14 cellular contexts compared by ENCODE assay signal in the genomic region with DNA sequence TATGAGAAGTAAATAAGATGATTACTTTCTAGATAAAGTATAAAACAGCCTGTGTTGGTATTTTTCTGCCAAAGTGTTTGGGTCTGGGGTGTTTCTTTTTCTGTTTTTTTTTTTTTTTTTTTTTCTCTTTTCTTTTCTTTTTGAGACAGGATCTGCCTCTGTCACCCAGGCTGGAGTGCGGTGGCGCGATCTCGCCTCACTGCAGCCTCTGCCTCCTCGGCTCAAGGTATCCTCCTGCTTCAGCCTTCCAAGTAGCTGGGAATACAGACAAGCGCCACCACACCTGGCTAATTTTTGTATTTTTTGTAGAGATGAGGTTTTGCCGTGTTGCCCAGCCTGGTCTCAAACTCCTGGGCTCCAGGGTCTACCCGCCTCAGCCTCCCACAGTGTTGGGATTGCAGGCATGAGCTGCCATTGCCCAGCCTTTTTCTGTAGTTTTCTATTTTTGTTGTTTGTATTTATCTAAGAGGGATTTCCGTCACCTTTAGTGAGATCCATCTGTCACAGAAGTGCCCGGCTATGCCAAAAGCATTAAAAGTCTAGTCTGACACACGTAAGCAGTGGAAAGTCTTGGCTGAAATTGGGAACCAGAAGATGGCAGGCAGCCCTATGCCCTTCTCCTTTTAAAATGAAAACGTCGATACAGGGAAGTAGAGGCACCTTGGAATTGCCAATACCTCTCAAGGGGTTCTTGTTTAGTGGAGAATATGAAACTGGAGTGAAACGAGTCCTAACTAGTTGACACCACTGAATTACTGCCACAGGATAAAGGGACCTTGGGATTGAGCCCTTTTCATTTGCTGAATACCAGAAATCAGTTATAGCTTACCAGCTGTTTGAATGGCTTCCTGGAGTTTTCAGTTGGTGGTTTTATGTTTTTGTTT. TPM values are rescaled to one million over a fixed set of nuclear protein-coding genes. Genes with fewer than 3 reads are reported as not detected.
DNase-seq lines count a peak whose midpoint lies in the region; ATAC-seq, FAIRE-seq and TF ChIP-seq lines count a peak whose summit lies in the region.
"Had no signal": no experiment of that assay in that cellular context is flagged by ENCODE, and none has a peak within 500 bp of the region (broad histone marks: within the 10 kb centered on the region; RNA-seq: fewer than 3 reads in every experiment).

No MANE protein-coding gene starts in this region.

- ATAC-seq in GM23338 (no peak), GM18517 (IDR thresholded peaks at IDR 0.05; ENCODE audit: unreplicated experiment) (no peak), HepG2 (no peak)
- ATAC-seq in activated naive CD8-positive, alpha-beta T cell treated with anti-CD3 and anti-CD28 coated beads, Interleukin-2, amount 50 U/mL, for 24 hours, result no peak

- H3K27me3 ChIP-seq in GM23338 (ENCODE audit: insufficient read depth) (no peaks in the 10 kb centered on the region), neutrophil (no peaks in the 10 kb centered on the region), HepG2 (ENCODE audit: control insufficient read depth in 1 of 2, insufficient read depth in 2 of 2, low read length in 2 of 2) (no peaks in the 10 kb centered on the region)
- H3K27me3 ChIP-seq: tibial artery had no signal

- H3K79me2 ChIP-seq in GM23338 (replicated peaks; ENCODE audit: insufficient read depth) (peaks cover 98% of the 10 kb centered on the region), HepG2 (ENCODE audit: insufficient read depth, low read length) (peaks cover 61% of the 10 kb centered on the region)

- no peaks in the 10 kb centered on the region for H3K27me3 Mint-ChIP-seq in GM23338 (ENCODE audit: insufficient read depth, low read depth, poor library complexity)
- H3K27me3 Mint-ChIP-seq in activated naive CD8-positive, alpha-beta T cell treated with anti-CD3 and anti-CD28 coated beads, Interleukin-2, amount 50 U/mL, for 24 hours, result no peaks in the 10 kb centered on the region

- no peaks in the 10 kb centered on the region for H3K9me2 ChIP-seq in GM23338 (ENCODE audit: insufficient read depth)

- H3K4me3 ChIP-seq in GM23338 (0 out of 2 replicates have a peak overlapping the region, but pooled peaks have one; percentile 5), neutrophil (ENCODE audit: low read depth in 1 of 2, low read length in 1 of 2) (no peak overlapping the region), HepG2 (replicated peaks in 1 of 3; ENCODE audit: insufficient read depth in 1 of 3, low read depth in 2 of 3, low read length in 3 of 3) (no peak overlapping the region)
- H3K4me3 ChIP-seq: tibial artery had no signal

- no peaks in the 10 kb centered on the region for H3K9me3 ChIP-seq in neutrophil
- H3K9me3 ChIP-seq in HepG2 (ENCODE audit: low read length), result no peaks in the 10 kb centered on the region
- H3K9me3 ChIP-seq: tibial artery had no signal

- intact Hi-C loops in HepG2 (cut with micrococcal nuclease; ENCODE audit: unreplicated experiment), result no loop called here

- peak; percentile 31 for DNase-seq in NCI-H82 (lab: John Stamatoyannopoulos, UW)
- no peak for DNase-seq in NCI-H82 treated with DMSO at 0.1 percent for 48 hours (lab: John Stamatoyannopoulos, UW; ENCODE audit: unreplicated experiment)
- no peak for DNase-seq in GM23338 (ENCODE audit: low spot score)
- no peak for DNase-seq in activated naive CD8-positive, alpha-beta T cell treated with anti-CD3 and anti-CD28 coated beads, Interleukin-2, amount 50 U/mL, for 24 hours
- DNase-seq in EL, result no peak
- DNase-seq in HepG2 (ENCODE audit: low spot score), result no peak
- DNase-seq: endodermal cell, Karpas-422, NCI-H1930, tibial artery had no signal

- TF ChIP-seq POLR2A in HepG2 (IDR thresholded peaks at IDR 0.05; ENCODE audit: insufficient read depth in 1 of 2, low read depth in 2 of 2, low read length in 2 of 2), result no peak

- H3K4me1 ChIP-seq in GM23338 (ENCODE audit: insufficient read depth), result peaks cover 55% of the 10 kb centered on the region
- peaks cover 45 to 54% of the 10 kb centered on the region in 2 experiments for H3K4me1 ChIP-seq in neutrophil (ENCODE audit: control insufficient read depth in 1 of 2, insufficient read depth in 1 of 2, low read depth in 1 of 2, low read length in 1 of 2)
- peaks cover 35% of the 10 kb centered on the region for H3K4me1 ChIP-seq in HepG2 (ENCODE audit: insufficient read depth, low read length)

- H3K36me3 ChIP-seq in GM23338 (ENCODE audit: insufficient read depth), result peaks cover 40% of the 10 kb centered on the region
- H3K36me3 ChIP-seq in neutrophil, result peaks cover 41% of the 10 kb centered on the region
- H3K36me3 ChIP-seq in HepG2 (replicated peaks in 1 of 2; ENCODE audit: control insufficient read depth in 1 of 2, insufficient read depth in 2 of 2, low read length in 2 of 2), result peaks cover 10 to 47% of the 10 kb centered on the region in 2 experiments

- TF ChIP-seq CTCF in GM23338 (conservative IDR thresholded peaks at IDR 0.05; ENCODE audit: low read depth in 2 of 2), result no peak
- no peak for TF ChIP-seq CTCF in neutrophil (IDR thresholded peaks at IDR 0.05)
- no peak for TF ChIP-seq CTCF in HepG2 (CRISPR knock-in tag; IDR thresholded peaks at IDR 0.05)

- no peak for FAIRE-seq in HepG2 (lab: Jason Lieb, UNC)

- H3K4me1 Mint-ChIP-seq in GM23338, result peaks cover 66% of the 10 kb centered on the region
- H3K4me1 Mint-ChIP-seq in activated naive CD8-positive, alpha-beta T cell treated with anti-CD3 and anti-CD28 coated beads, Interleukin-2, amount 50 U/mL, for 24 hours, result peaks cover 56% of the 10 kb centered on the region

- H3K36me3 Mint-ChIP-seq in GM23338 (ENCODE audit: low read depth), result peaks cover 76% of the 10 kb centered on the region
- peaks cover 27% of the 10 kb centered on the region for H3K36me3 Mint-ChIP-seq in activated naive CD8-positive, alpha-beta T cell treated with anti-CD3 and anti-CD28 coated beads, Interleukin-2, amount 50 U/mL, for 24 hours (ENCODE audit: low read depth)

- in situ Hi-C loops in HepG2 (cut with HindIII; ENCODE audit: extremely low pct_ligation_motif_present, low pct_unique_long_range_greater_than_20kb), result no loop called here

- peak overlapping the region; percentile 98 for H3K27ac ChIP-seq in GM23338 (ENCODE audit: low read depth)
- H3K27ac ChIP-seq in neutrophil, result peak overlapping the region; percentile 70
- no peak overlapping the region for H3K27ac ChIP-seq in HepG2 (ENCODE audit: extremely low read length, insufficient read depth, low read length)
- H3K27ac ChIP-seq: 22Rv1, tibial artery had no signal

- WGBS in HepG2 (ENCODE audit: low lambda C conversion rate), result 96% methylated on average over 14 of the region's 14 CpGs

- TF ChIP-seq RAD21 in HepG2 (CRISPR knock-in tag; IDR thresholded peaks at IDR 0.05), result no peak

- TF ChIP-seq EP300 in HepG2 (IDR thresholded peaks at IDR 0.05; ENCODE audit: low read depth in 2 of 2, low read length in 2 of 2) (no peak), HepG2 (CRISPR knock-in tag; IDR thresholded peaks at IDR 0.05; ENCODE audit: borderline replicate concordance) (no peak)

- no peaks in the 10 kb centered on the region for H3F3A ChIP-seq in GM23338 (replicated peaks; ENCODE audit: low read depth)

- POLR2A ChIA-PET in HepG2 (lab: Yijun Ruan, JAX), result interaction anchor here (2.6 kb wide), 1 partner anchor 14 kb away, joined by 14 read pairs; the partner anchor contains the start of gene UGP2

- H3K27ac Mint-ChIP-seq in GM23338, result peak overlapping the region; percentile 46
- peak overlapping the region; percentile 73 for H3K27ac Mint-ChIP-seq in activated naive CD8-positive, alpha-beta T cell treated with anti-CD3 and anti-CD28 coated beads, Interleukin-2, amount 50 U/mL, for 24 hours

- CTCF ChIA-PET in HepG2 (lab: Yijun Ruan, JAX; ENCODE audit: low intra/inter-chr PET ratio, low total read pairs), result interaction anchor here (0.9 kb wide), 1 partner anchor 164 kb away, joined by 3 read pairs; no protein-coding TSS in a partner anchor

- no peak overlapping the region for H3K9ac ChIP-seq in HepG2 (ENCODE audit: insufficient read depth, low read depth, low read length)

- H2AFZ ChIP-seq in GM23338, result no peak overlapping the region
- H2AFZ ChIP-seq in HepG2 (ENCODE audit: low read length), result no peak overlapping the region

- no peak overlapping the region for H3K4me3 Mint-ChIP-seq in GM23338
- peak overlapping the region; percentile 43 for H3K4me3 Mint-ChIP-seq in activated naive CD8-positive, alpha-beta T cell treated with anti-CD3 and anti-CD28 coated beads, Interleukin-2, amount 50 U/mL, for 24 hours
- H3K4me3 Mint-ChIP-seq: endodermal cell, neural crest cell had no signal

- no TSS peak for BruUV-seq in HepG2 (replicated peaks; lab: Mats Ljungman, UMichigan)

- H3K4me2 ChIP-seq in GM23338 (peak overlapping the region; percentile 56; the same call in 1 of the 2 replicates), HepG2 (ENCODE audit: low read depth, low read length) (no peak overlapping the region)

- H3K9me3 Mint-ChIP-seq in GM23338, result no peaks in the 10 kb centered on the region
- H3K9me3 Mint-ChIP-seq in activated naive CD8-positive, alpha-beta T cell treated with anti-CD3 and anti-CD28 coated beads, Interleukin-2, amount 50 U/mL, for 24 hours, result no peaks in the 10 kb centered on the region
- H3K9me3 Mint-ChIP-seq: endodermal cell, neural crest cell had no signal

- H4K20me1 ChIP-seq in GM23338 (replicated peaks; ENCODE audit: insufficient read depth) (peaks cover 18% of the 10 kb centered on the region), HepG2 (ENCODE audit: insufficient read depth, low read length) (peaks cover 44% of the 10 kb centered on the region)

RNA-seq across cellular contexts. Expression of gene UGP2, which starts 14.0 kb away (rescaled TPM):
- total RNA-seq in GM23338 (2014; rRNA removed; shearing (Covaris generic)), result 742 and 744 TPM in 2 replicates
- polyA plus RNA-seq in GM23338 (2016; fragmentation: Nextera tagmentation; extraction: Ambion mirVana), result 906 and 943 TPM in 2 replicates
- 134 and 210 TPM in 2 replicates for total RNA-seq in HepG2 (2016; rRNA removed; fragmentation: Illumina TruSeq; extraction: Trizol)
- 83.7 and 93.6 TPM in 2 replicates for total RNA-seq in HepG2 (2016; cell fraction: cytosol; rRNA removed; fragmentation: Illumina TruSeq; extraction: Trizol; ENCODE audit: low read depth)
- 123 and 218 TPM in 2 replicates for total RNA-seq in HepG2 (2016; cell fraction: insoluble cytoplasmic fraction; rRNA removed; fragmentation: Illumina TruSeq; extraction: Trizol)
- total RNA-seq in HepG2 (2016; cell fraction: membrane; rRNA removed; fragmentation: Illumina TruSeq; extraction: Trizol), result 85.1 and 86.4 TPM in 2 replicates
- 79.9 and 81.8 TPM in 2 replicates for total RNA-seq in HepG2 (2016; cell fraction: nucleus; rRNA removed; fragmentation: Illumina TruSeq; extraction: Trizol)
- polyA plus RNA-seq in HepG2 (2011; rRNA removed), result 80.1 and 96.0 TPM in 2 replicates
- 34.2 and 64.5 TPM in 2 replicates for polyA plus RNA-seq in HepG2 (2011; cell fraction: cytosol; rRNA removed)
- 28.2 and 36.8 TPM in 2 replicates for polyA plus RNA-seq in HepG2 (2011; cell fraction: nucleus; rRNA removed)
- polyA plus RNA-seq in HepG2 (2012), result 164 and 194 TPM in 2 replicates
- polyA plus RNA-seq in HepG2 (2016; cell fraction: cytosol; fragmentation: Illumina TruSeq; extraction: Trizol; ENCODE audit: low read depth), result 27.9 and 31.2 TPM in 2 replicates
- 183 and 197 TPM in 2 replicates for polyA plus RNA-seq in HepG2 (2016; cell fraction: insoluble cytoplasmic fraction; fragmentation: Illumina TruSeq; extraction: Trizol; ENCODE audit: low read depth)
- 56.9 and 57.3 TPM in 2 replicates for polyA plus RNA-seq in HepG2 (2016; cell fraction: membrane; fragmentation: Illumina TruSeq; extraction: Trizol; ENCODE audit: low read depth)
- 78.5 and 87.8 TPM in 2 replicates for polyA plus RNA-seq in HepG2 (2016; cell fraction: nucleus; fragmentation: Illumina TruSeq; extraction: Trizol; ENCODE audit: insufficient read depth, low read depth)
- polyA minus RNA-seq in HepG2 (2011; rRNA and poly(A)+ RNA removed; ENCODE audit: low replicate concordance), result 11.5 and 14.4 TPM in 2 replicates
- polyA minus RNA-seq in HepG2 (2011; cell fraction: cytosol; rRNA and poly(A)+ RNA removed), result 103 and 130 TPM in 2 replicates
- polyA minus RNA-seq in HepG2 (2011; cell fraction: nucleus; rRNA and poly(A)+ RNA removed), result 119 and 170 TPM in 2 replicates
